In genomic region chr5:154721476-154722058, GRCh38 we compare ENCODE assay signal across 1 cellular context.
TF ChIP-seq lines count a peak whose summit lies in the region.

No MANE protein-coding gene starts in this region.

TF ChIP-seq in WTC11, 78 proteins besides CTCF, POLR2A, EP300 and RAD21 (continued from another document):
- TF ChIP-seq PRDM15 (CRISPR knock-in tag; IDR thresholded peaks at IDR 0.05) = peak; percentile 80
